Comparison of ENCODE assay signal across 8 cellular contexts in the genomic region with DNA sequence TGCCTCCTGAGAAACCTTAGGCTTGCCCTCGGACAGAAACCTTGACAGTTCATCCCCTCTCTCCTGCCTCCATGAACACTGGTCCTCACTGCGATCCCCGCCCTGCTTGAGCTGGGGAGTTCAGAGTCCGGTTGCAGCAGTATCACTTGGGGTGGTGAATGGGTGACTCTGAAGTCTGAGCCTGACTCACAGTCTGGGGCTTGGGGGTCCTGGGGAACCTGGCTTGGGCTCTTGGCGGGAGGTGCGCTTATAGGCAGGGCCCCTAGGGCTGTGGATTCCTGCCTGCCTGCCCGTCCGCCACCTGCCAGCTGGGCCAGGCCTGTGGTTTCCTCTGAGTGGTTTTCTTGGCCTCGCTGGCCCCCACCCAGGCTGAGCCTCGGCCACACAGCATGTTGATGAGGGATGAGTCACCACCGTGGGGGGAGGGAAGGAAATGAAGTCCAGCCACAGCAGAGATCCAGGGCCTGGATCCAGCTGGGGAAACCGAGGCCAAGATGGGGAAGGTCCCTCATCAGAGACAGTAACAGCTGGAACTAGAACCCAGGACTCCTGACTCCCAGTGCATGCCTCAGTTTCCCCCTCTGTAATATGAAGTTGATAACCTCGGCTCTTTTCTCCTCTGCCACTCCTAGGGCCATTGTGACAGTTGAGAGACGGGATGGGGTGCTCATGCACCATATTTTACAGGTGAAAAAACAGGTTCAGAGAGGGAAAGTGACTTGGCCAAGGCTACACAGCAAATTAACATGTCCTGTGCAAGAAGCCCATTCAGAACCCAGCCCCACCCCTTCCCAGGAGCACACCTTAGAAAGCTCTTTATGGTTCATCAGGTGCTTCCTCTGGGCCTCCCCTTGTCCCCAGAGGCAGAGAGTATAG. TPM values are rescaled to one million over a fixed set of nuclear protein-coding genes. Genes with fewer than 3 reads are reported as not detected.
DNase-seq lines count a peak whose midpoint lies in the region; ATAC-seq and TF ChIP-seq lines count a peak whose summit lies in the region.

No MANE protein-coding gene starts in this region.

- no peaks in the 10 kb centered on the region for H3K9me3 ChIP-seq in adrenal gland (replicated peaks in 1 of 3)
- H3K9me3 ChIP-seq in right cardiac atrium (ENCODE audit: control insufficient read depth, low read length): no peaks in the 10 kb centered on the region

- DNase-seq in NCI-H1417 (lab: John Stamatoyannopoulos, UW): peak in 2 of 3 experiments; percentile 11 to 21
- no peak for DNase-seq in NCI-H1417 treated with DMSO at 0.1 percent for 48 hours (lab: John Stamatoyannopoulos, UW)
- DNase-seq in H4 (ENCODE audit: low spot score): peak; percentile 94
- DNase-seq in NB4 (ENCODE audit: low read depth): peak; percentile 96
- DNase-seq in adrenal gland: peak; percentile 76 to 91 (median 89)
- DNase-seq in right cardiac atrium: peak; percentile 89 to 94 (median 93)
- DNase-seq in smooth muscle cell of the brain vasculature (ENCODE audit: low read depth, low spot score): peak; percentile 80

- no peaks in the 10 kb centered on the region for H3K27me3 ChIP-seq in adrenal gland
- H3K27me3 ChIP-seq in right cardiac atrium (ENCODE audit: control insufficient read depth, insufficient read depth): no peaks in the 10 kb centered on the region

- TF ChIP-seq POLR2A in NB4 (IDR thresholded peaks at IDR 0.05; ENCODE audit: extremely low read depth, insufficient read length) (no peak), adrenal gland (IDR thresholded peaks at IDR 0.05) (no peak)

- peak overlapping the region in 1 of 5 donors; percentile 27 for H3K27ac ChIP-seq in adrenal gland
- peak overlapping the region; percentile 17 for H3K27ac ChIP-seq in right cardiac atrium (ENCODE audit: low read length)

- intact Hi-C loops in adrenal gland (cut with DNase I): no loop called here
- intact Hi-C loops in right cardiac atrium (cut with DNase I): no loop called here

- H3K4me1 ChIP-seq in adrenal gland (replicated peaks in 1 of 2) (peaks cover 8 to 23% of the 10 kb centered on the region in 2 donors), right cardiac atrium (ENCODE audit: control insufficient read depth, insufficient read depth, low read length) (peaks cover 7% of the 10 kb centered on the region)

- ATAC-seq in right cardiac atrium (peak; percentile 82 to 85), HG02840 (IDR thresholded peaks at IDR 0.05; ENCODE audit: low FRiP score, unreplicated experiment) (no peak)

- no peak overlapping the region for H3K4me3 ChIP-seq in NB4 (ENCODE audit: low read depth, low read length)
- H3K4me3 ChIP-seq in adrenal gland: no peak overlapping the region
- no peak overlapping the region for H3K4me3 ChIP-seq in right cardiac atrium (ENCODE audit: low read length)

- no peaks in the 10 kb centered on the region for H3K36me3 ChIP-seq in adrenal gland (replicated peaks in 1 of 2)

- TF ChIP-seq CTCF in NB4 (IDR thresholded peaks at IDR 0.05; ENCODE audit: low read depth, low read length): no peak
- no peak for TF ChIP-seq CTCF in adrenal gland (IDR thresholded peaks at IDR 0.05)

- WGBS in adrenal gland, 4 donors: 32 to 43% (median 38%) methylated on average over 8 to 14 of the region's 14 CpGs
- WGBS in right cardiac atrium: 38% methylated on average over 14 of the region's 14 CpGs

RNA-seq across cellular contexts. Expression of a gene that starts 9.2 kb away (rescaled TPM):
- total RNA-seq in H4 (2014; rRNA removed; shearing (Covaris generic)): 0.08 TPM in 1 of 2 replicates, not detected in the other
- 1 to 10 TPM in 6 of 8 donors, under 1 TPM in 2; 0.61 to 6.0 (median 1.9) TPM for total RNA-seq in adrenal gland
- 1 to 10 TPM in 2 of 3 donors, under 1 TPM in 1; 0.22 to 4.1 (median 2.7) TPM for polyA plus RNA-seq in adrenal gland
- 1 to 10 TPM; 2.0 to 4.3 (median 3.5) TPM for total RNA-seq in right cardiac atrium
- 3.0 TPM for polyA plus RNA-seq in right cardiac atrium

RNA-seq across cellular contexts. Expression of a gene that starts 17.1 kb away (rescaled TPM):
- 0.14 TPM in 1 of 2 replicates, not detected in the other for total RNA-seq in H4 (2014; rRNA removed; shearing (Covaris generic))
- total RNA-seq in adrenal gland (1 to 10 TPM in 1 of 8 donors, not detected in 7; 1.5 TPM), right cardiac atrium (1 to 10 TPM in 1 of 4 donors, under 1 TPM in 3; 0.51 to 2.0 (median 0.83) TPM)
- polyA plus RNA-seq in adrenal gland (under 1 TPM in 1 of 3 donors, not detected in 2; 0.27 TPM), right cardiac atrium (0.54 TPM)

RNA-seq across cellular contexts. Expression of a gene that starts 34.1 kb away (rescaled TPM):
- 7.5 and 9.2 TPM in 2 replicates for total RNA-seq in H4 (2014; rRNA removed; shearing (Covaris generic))
- total RNA-seq in adrenal gland (10 to 100 TPM in 2 of 8 donors, 1 to 10 TPM in 6; 3.9 to 16.1 (median 6.1) TPM), right cardiac atrium (1 to 10 TPM; 6.6 to 8.3 (median 7.1) TPM)
- polyA plus RNA-seq in adrenal gland (10 to 100 TPM in 2 of 3 donors, 1 to 10 TPM in 1; 2.4 to 17.6 (median 16.2) TPM), right cardiac atrium (11.0 TPM)

RNA-seq across cellular contexts. Expression of a gene that starts 34.2 kb away (rescaled TPM):
- 0.27 TPM in 1 of 2 replicates, not detected in the other for total RNA-seq in H4 (2014; rRNA removed; shearing (Covaris generic))
- total RNA-seq in adrenal gland (under 1 TPM in 3 of 8 donors, not detected in 5; 0.14 to 0.23 (median 0.16) TPM), right cardiac atrium (under 1 TPM in 2 of 4 donors, not detected in 2; 0.15 to 0.19 TPM)
- polyA plus RNA-seq in adrenal gland (under 1 TPM; 0.13 to 0.88 (median 0.40) TPM), right cardiac atrium (0.14 TPM)
